In genomic region chrX:77453190-77453589, GRCh38 we compare ENCODE assay signal across 2 cellular contexts.
TF ChIP-seq lines count a peak whose summit lies in the region.

No MANE protein-coding gene starts in this region.

TF ChIP-seq in GM12878, 131 proteins besides CTCF, POLR2A, EP300 and RAD21 (continued from another document):
- TF ChIP-seq ZZZ3 (IDR thresholded peaks at IDR 0.05; ENCODE audit: control insufficient read depth, insufficient read length, low read depth) (no peak), NFYA (IDR thresholded peaks at IDR 0.05; ENCODE audit: borderline replicate concordance, low read depth, low read length) (no peak), NBN (IDR thresholded peaks at IDR 0.05) (no peak), BRCA1 (IDR thresholded peaks at IDR 0.05; ENCODE audit: low read depth, low read length) (no peak), HDAC6 (IDR thresholded peaks at IDR 0.05; ENCODE audit: unreplicated experiment) (no peak), JUND (IDR thresholded peaks at IDR 0.05; ENCODE audit: low read depth, low read length) (no peak), CBFB (IDR thresholded peaks at IDR 0.05; ENCODE audit: low read depth) (no peak), ZNF217 (IDR thresholded peaks at IDR 0.05) (no peak), ZNF384 (IDR thresholded peaks at IDR 0.05; ENCODE audit: borderline replicate concordance, low read depth, low read length) (no peak), ETV6 (conservative IDR thresholded peaks at IDR 0.05 in 1 of 2, IDR thresholded peaks at IDR 0.05 in 1 of 2; ENCODE audit: borderline replicate concordance in 1 of 2, low read depth in 1 of 2) (no peak), EGR1 (IDR thresholded peaks at IDR 0.05; ENCODE audit: borderline replicate concordance in 1 of 2, low read depth in 2 of 2, low read length in 2 of 2) (no peak), HCFC1 (IDR thresholded peaks at IDR 0.05; ENCODE audit: low read length) (no peak), CUX1 (IDR thresholded peaks at IDR 0.05; ENCODE audit: insufficient replicate concordance, low read depth, low read length) (no peak)

TF ChIP-seq in WTC11, 78 proteins besides CTCF, POLR2A, EP300 and RAD21 (continued from another document):
- TF ChIP-seq, protein P1, sequence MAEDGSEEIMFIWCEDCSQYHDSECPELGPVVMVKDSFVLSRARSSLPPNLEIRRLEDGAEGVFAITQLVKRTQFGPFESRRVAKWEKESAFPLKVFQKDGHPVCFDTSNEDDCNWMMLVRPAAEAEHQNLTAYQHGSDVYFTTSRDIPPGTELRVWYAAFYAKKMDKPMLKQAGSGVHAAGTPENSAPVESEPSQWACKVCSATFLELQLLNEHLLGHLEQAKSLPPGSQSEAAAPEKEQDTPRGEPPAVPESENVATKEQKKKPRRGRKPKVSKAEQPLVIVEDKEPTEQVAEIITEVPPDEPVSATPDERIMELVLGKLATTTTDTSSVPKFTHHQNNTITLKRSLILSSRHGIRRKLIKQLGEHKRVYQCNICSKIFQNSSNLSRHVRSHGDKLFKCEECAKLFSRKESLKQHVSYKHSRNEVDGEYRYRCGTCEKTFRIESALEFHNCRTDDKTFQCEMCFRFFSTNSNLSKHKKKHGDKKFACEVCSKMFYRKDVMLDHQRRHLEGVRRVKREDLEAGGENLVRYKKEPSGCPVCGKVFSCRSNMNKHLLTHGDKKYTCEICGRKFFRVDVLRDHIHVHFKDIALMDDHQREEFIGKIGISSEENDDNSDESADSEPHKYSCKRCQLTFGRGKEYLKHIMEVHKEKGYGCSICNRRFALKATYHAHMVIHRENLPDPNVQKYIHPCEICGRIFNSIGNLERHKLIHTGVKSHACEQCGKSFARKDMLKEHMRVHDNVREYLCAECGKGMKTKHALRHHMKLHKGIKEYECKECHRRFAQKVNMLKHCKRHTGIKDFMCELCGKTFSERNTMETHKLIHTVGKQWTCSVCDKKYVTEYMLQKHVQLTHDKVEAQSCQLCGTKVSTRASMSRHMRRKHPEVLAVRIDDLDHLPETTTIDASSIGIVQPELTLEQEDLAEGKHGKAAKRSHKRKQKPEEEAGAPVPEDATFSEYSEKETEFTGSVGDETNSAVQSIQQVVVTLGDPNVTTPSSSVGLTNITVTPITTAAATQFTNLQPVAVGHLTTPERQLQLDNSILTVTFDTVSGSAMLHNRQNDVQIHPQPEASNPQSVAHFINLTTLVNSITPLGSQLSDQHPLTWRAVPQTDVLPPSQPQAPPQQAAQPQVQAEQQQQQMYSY (CRISPR knock-in tag; IDR thresholded peaks at IDR 0.05): no peak
- TF ChIP-seq OVOL2 (CRISPR knock-in tag; IDR thresholded peaks at IDR 0.05; ENCODE audit: borderline replicate concordance) (no peak), NR3C1 (CRISPR knock-in tag; conservative IDR thresholded peaks at IDR 0.05; ENCODE audit: low read depth) (no peak), JAZF1 (CRISPR knock-in tag; IDR thresholded peaks at IDR 0.05) (no peak), FOXK1 (CRISPR knock-in tag; IDR thresholded peaks at IDR 0.05) (no peak), ZNF281 (CRISPR knock-in tag; IDR thresholded peaks at IDR 0.05) (no peak), ZNF219 (CRISPR knock-in tag; IDR thresholded peaks at IDR 0.05; ENCODE audit: borderline replicate concordance) (no peak), PRRX2 (CRISPR knock-in tag; IDR thresholded peaks at IDR 0.05) (no peak), ZNF232 (CRISPR knock-in tag; IDR thresholded peaks at IDR 0.05) (no peak), ZNF121 (CRISPR knock-in tag; IDR thresholded peaks at IDR 0.05) (no peak), ETV6 (CRISPR knock-in tag; IDR thresholded peaks at IDR 0.05) (no peak), ZNF138 (CRISPR knock-in tag; conservative IDR thresholded peaks at IDR 0.05) (no peak), EMX1 (CRISPR knock-in tag; IDR thresholded peaks at IDR 0.05) (no peak), CDX4 (CRISPR knock-in tag; IDR thresholded peaks at IDR 0.05; ENCODE audit: borderline replicate concordance) (no peak), ZMAT4 (CRISPR knock-in tag; IDR thresholded peaks at IDR 0.05) (no peak), IRF2 (CRISPR knock-in tag; IDR thresholded peaks at IDR 0.05; ENCODE audit: borderline replicate concordance, low read depth) (no peak)
- TF ChIP-seq, protein P2, sequence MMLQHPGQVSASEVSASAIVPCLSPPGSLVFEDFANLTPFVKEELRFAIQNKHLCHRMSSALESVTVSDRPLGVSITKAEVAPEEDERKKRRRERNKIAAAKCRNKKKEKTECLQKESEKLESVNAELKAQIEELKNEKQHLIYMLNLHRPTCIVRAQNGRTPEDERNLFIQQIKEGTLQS (CRISPR knock-in tag; conservative IDR thresholded peaks at IDR 0.05): no peak
- TF ChIP-seq, protein P3, sequence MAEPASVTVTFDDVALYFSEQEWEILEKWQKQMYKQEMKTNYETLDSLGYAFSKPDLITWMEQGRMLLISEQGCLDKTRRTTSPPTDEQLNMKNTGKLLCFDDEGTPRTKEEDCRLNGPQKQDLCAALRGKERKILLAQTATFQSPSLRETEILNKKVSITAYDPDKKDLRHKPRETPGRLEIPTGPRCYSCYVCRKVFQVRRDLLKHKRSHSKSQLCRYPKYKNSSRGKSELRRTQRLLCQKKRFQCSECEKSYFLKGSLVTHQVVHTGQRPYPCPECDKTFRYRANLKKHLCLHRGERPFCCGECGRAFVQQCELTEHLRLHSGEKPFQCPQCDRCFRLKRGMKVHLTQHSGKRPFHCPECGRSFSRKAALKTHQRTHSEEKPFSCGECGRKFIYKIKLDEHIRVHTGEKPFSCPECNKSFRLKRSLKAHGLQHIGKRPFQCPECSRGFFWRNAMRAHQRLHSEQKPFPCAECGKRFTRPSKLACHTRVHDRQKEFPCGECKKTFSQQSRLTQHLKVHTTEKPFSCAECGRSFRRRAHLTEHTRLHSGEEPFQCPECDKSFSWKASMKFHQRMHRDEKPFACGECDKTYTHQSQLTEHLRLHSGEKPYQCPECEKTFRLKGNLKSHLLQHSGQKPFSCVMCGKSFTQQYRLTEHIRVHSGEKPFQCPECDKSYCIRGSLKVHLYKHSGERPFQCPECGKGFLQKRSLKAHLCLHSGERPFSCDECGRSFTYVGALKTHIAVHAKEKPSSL (CRISPR knock-in tag; conservative IDR thresholded peaks at IDR 0.05): no peak
- TF ChIP-seq, protein P4, sequence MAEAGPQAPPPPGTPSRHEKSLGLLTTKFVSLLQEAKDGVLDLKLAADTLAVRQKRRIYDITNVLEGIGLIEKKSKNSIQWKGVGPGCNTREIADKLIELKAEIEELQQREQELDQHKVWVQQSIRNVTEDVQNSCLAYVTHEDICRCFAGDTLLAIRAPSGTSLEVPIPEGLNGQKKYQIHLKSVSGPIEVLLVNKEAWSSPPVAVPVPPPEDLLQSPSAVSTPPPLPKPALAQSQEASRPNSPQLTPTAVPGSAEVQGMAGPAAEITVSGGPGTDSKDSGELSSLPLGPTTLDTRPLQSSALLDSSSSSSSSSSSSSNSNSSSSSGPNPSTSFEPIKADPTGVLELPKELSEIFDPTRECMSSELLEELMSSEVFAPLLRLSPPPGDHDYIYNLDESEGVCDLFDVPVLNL (CRISPR knock-in tag; IDR thresholded peaks at IDR 0.05; ENCODE audit: borderline replicate concordance, low read depth): no peak
